Comparison of ENCODE assay signal across 10 cellular contexts in the genomic region with DNA sequence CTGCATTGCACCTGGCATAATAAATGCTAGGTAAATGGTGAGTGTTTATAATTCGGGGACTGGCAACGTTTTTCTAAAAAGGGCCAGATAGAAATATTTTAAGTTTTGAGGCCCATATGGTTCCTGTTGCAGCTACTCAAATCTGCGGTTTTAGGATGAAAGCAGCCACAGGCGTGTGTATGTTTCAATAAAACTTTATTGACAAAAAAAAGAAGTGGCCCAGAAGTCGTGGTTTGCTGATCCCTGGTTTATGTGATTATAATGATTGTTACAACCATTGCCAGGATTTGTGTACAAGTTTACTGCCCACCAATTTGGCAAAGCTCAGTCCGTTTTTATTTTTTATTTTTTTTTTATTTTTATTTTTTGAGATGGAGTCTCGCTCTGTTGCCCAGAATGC.
"Had no signal": no experiment of that assay in that cellular context is flagged by ENCODE, and none has a peak within 500 bp of the region (broad histone marks: within the 10 kb centered on the region; RNA-seq: fewer than 3 reads in every experiment).

No MANE protein-coding gene starts in this region.

- FAIRE-seq: H1, H54 had no signal

- H3K4me2 ChIP-seq: GM23338 had no signal

- H3K4me3 Mint-ChIP-seq: GM23338, H9, HFFc6 had no signal

- H3K36me3 ChIP-seq: HAP-1 had no signal

- H3K27ac ChIP-seq: GM23248 had no signal

- H3K4me3 ChIP-seq: GM23248, GM23338, HAP-1 had no signal

- H3K27ac Mint-ChIP-seq: GM23338, H9, HFFc6 had no signal

- H3K9me3 Mint-ChIP-seq: GM23338, H9 had no signal

- H3K4me1 ChIP-seq: HAP-1 had no signal

- H2AFZ ChIP-seq: GM23248, GM23338 had no signal

- ATAC-seq: HCT116 had no signal

- H3K9me3 ChIP-seq: HAP-1 had no signal

- DNase-seq: GM23248, GOT3, HCEC 1CT, HFFc6 had no signal

- H3K9ac ChIP-seq: GM23248 had no signal
